Comparison of ENCODE assay signal across 8 cellular contexts in genomic region chr22:50307891-50308596, GRCh38. TPM values are rescaled to one million over a fixed set of nuclear protein-coding genes. Genes with fewer than 3 reads are reported as not detected.
DNase-seq lines count a peak whose midpoint lies in the region; ATAC-seq, FAIRE-seq and TF ChIP-seq lines count a peak whose summit lies in the region.

No MANE protein-coding gene starts in this region.

- POLR2A ChIA-PET in GM12878 (lab: Charles Lee) = interaction anchor here (0.6 kb wide), 1 partner anchor 231 kb away, joined by 5 read pairs; no protein-coding TSS in a partner anchor

- H3K27me3 ChIP-seq in Loucy (ENCODE audit: insufficient read depth, low read length, poor library complexity, severe bottlenecking) (no peaks in the 10 kb centered on the region), GM12878 (replicated peaks in 1 of 2; ENCODE audit: control insufficient read depth in 2 of 2, insufficient read depth in 2 of 2, low read length in 1 of 2) (no peaks in the 10 kb centered on the region), mesendoderm (ENCODE audit: insufficient read depth, low read length, poor library complexity) (no peaks in the 10 kb centered on the region)

- H3K9me3 ChIP-seq in Loucy (ENCODE audit: insufficient read depth, low read depth, low read length) = no peaks in the 10 kb centered on the region
- no peaks in the 10 kb centered on the region for H3K9me3 ChIP-seq in GM12878 (replicated peaks; ENCODE audit: control insufficient read depth, insufficient read depth, low read length)

- peak overlapping the region; percentile 50 for H3K27ac ChIP-seq in GM12878 (ENCODE audit: control insufficient read depth, insufficient read depth)
- no peak overlapping the region for H3K27ac ChIP-seq in mesendoderm (ENCODE audit: low read depth, low read length)
- peak overlapping the region; percentile 78 for H3K27ac ChIP-seq in temporal lobe (ENCODE audit: low read depth, low read length)

- H3F3A ChIP-seq in Loucy (ENCODE audit: low read depth) = 0 out of 2 replicates have a peak, but pooled peaks cover 5% of the 10 kb centered on the region

- 41% methylated on average over 14 of the region's 19 CpGs for WGBS in GM12878 (ENCODE audit: insufficient coverage, insufficient replicate concordance, low lambda C conversion rate, missing lambda C conversion rate)
- no CpG with 5 or more reads among the region's 19 CpGs for WGBS in mesendoderm (ENCODE audit: extremely low coverage, insufficient coverage, low lambda C conversion rate)

- FAIRE-seq in GM12878 (lab: Jason Lieb, UNC) = no peak

- H3K9ac ChIP-seq in Loucy (ENCODE audit: low read depth, low read length, poor library complexity, severe bottlenecking) (peak overlapping the region; percentile 34), GM12878 (ENCODE audit: control insufficient read depth, insufficient read depth, low read length) (no peak overlapping the region), mesendoderm (ENCODE audit: low read length) (no peak overlapping the region)

- TF ChIP-seq CTCF in Loucy (conservative IDR thresholded peaks at IDR 0.05; ENCODE audit: low read length) = no peak
- no peak for TF ChIP-seq CTCF in GM12878 (IDR thresholded peaks at IDR 0.05 in 2 of 3, conservative IDR thresholded peaks at IDR 0.05 in 1 of 3; ENCODE audit: control insufficient read depth in 2 of 3, extremely low read depth in 1 of 3, insufficient read depth in 1 of 3, low read depth in 3 of 3, low read length in 3 of 3)
- no peak for TF ChIP-seq CTCF in GM20000 (IDR thresholded peaks at IDR 0.05; ENCODE audit: extremely low read depth, missing control alignments)

- TF ChIP-seq EP300 in GM12878 (IDR thresholded peaks at IDR 0.05; ENCODE audit: borderline replicate concordance in 1 of 2, control insufficient read depth in 1 of 2, low read depth in 2 of 2, low read length in 2 of 2) = no peak

- H3K36me3 ChIP-seq in Loucy (ENCODE audit: insufficient read depth, low read length) (no peaks in the 10 kb centered on the region), GM12878 (ENCODE audit: control insufficient read depth in 2 of 2, insufficient read depth in 2 of 2, low read length in 1 of 2) (no peaks in the 10 kb centered on the region; a peak in 1 of 4 replicates), mesendoderm (ENCODE audit: control insufficient read depth, insufficient read depth, low read length) (no peaks in the 10 kb centered on the region)

- H4K8ac ChIP-seq in mesendoderm (ENCODE audit: low read depth, low read length) = no peak overlapping the region

- H2BK5ac ChIP-seq in mesendoderm (ENCODE audit: low read length) = no peak overlapping the region

- CTCF ChIA-PET in GM12878 (lab: Yijun Ruan, JAX) = interaction anchor here (0.9 to 4.0 kb wide), 3 partner anchors 14 to 218 kb away, joined by 3 to 14 read pairs (median 4); partner anchors contain the start of gene SCO2

- H3K18ac ChIP-seq in mesendoderm (ENCODE audit: low read length) = no peak overlapping the region

- H4K5ac ChIP-seq in mesendoderm (ENCODE audit: low read length) = no peak overlapping the region

- TF ChIP-seq POLR2A in GM12878 (IDR thresholded peaks at IDR 0.05; ENCODE audit: low read depth, low read length) = peak; percentile 7; the same call in 1 of the 2 replicates

- SMC1A ChIA-PET in GM12878 (lab: Charles Lee; ENCODE audit: uncharacterized antibody, unreplicated experiment) = interaction anchor here (1.8 kb wide), 1 partner anchor 34 kb away, joined by 3 read pairs; no protein-coding TSS in a partner anchor

- H2BK120ac ChIP-seq in mesendoderm (ENCODE audit: low read depth, low read length) = no peak overlapping the region

- no peak for ATAC-seq in GM12878
- no peak for ATAC-seq in HG03039 (IDR thresholded peaks at IDR 0.05; ENCODE audit: unreplicated experiment)

- H2AK5ac ChIP-seq in mesendoderm (ENCODE audit: low read length) = no peak overlapping the region

- H3K4me2 ChIP-seq in Loucy (ENCODE audit: low read depth, low read length, poor library complexity, severe bottlenecking) = peak overlapping the region; percentile 67
- H3K4me2 ChIP-seq in GM12878 (ENCODE audit: control insufficient read depth, insufficient read depth) = peak overlapping the region; percentile 15; the same call in 1 of the 2 replicates
- no peak overlapping the region for H3K4me2 ChIP-seq in mesendoderm (ENCODE audit: low read length)

- no peaks in the 10 kb centered on the region for H3K9me2 ChIP-seq in Loucy (replicated peaks; ENCODE audit: low read depth, low read length)

- no peak overlapping the region for H2AFZ ChIP-seq in Loucy (ENCODE audit: low read length)
- H2AFZ ChIP-seq in GM12878 (ENCODE audit: control insufficient read depth, low read depth, low read length) = no peak overlapping the region

- in situ Hi-C loops in GM12878 (cut with MboI) = no loop called here

- peaks cover 10% of the 10 kb centered on the region for H4K20me1 ChIP-seq in Loucy (ENCODE audit: insufficient read depth, low read length, poor library complexity, severe bottlenecking)
- H4K20me1 ChIP-seq in GM12878 (ENCODE audit: control insufficient read depth, insufficient read depth) = peaks cover 4% of the 10 kb centered on the region; the same call in 1 of the 2 replicates

- H3K79me2 ChIP-seq in Loucy (ENCODE audit: insufficient read depth, low read length) (peaks cover 36% of the 10 kb centered on the region), GM12878 (ENCODE audit: control insufficient read depth, insufficient read depth, low read length) (peaks cover 44% of the 10 kb centered on the region), mesendoderm (ENCODE audit: control insufficient read depth, insufficient read depth, low read length) (no peaks in the 10 kb centered on the region)

- RAD21 ChIA-PET in GM12878 (lab: Charles Lee; ENCODE audit: unreplicated experiment) = interaction anchor here (0.6 kb wide), 1 partner anchor 189 kb away, joined by 3 read pairs; no protein-coding TSS in a partner anchor

- no peak overlapping the region for H2BK15ac ChIP-seq in mesendoderm (replicated peaks; ENCODE audit: low read depth)

- TF ChIP-seq RAD21 in GM12878 (IDR thresholded peaks at IDR 0.05; ENCODE audit: insufficient read depth, low read depth, low read length) = no peak

- peak overlapping the region; percentile 56 for H3K56ac ChIP-seq in mesendoderm (ENCODE audit: low read length)

- H3K4me3 ChIP-seq in Loucy (ENCODE audit: low read length, poor library complexity, severe bottlenecking) = peak overlapping the region; percentile 31
- H3K4me3 ChIP-seq in GM12878 = no peak overlapping the region
- no peak overlapping the region for H3K4me3 ChIP-seq in mesendoderm (ENCODE audit: low read length)

- H3K4me1 ChIP-seq in Loucy (ENCODE audit: insufficient read depth, low read length, poor library complexity, severe bottlenecking) (peaks cover 69% of the 10 kb centered on the region), GM12878 (ENCODE audit: control insufficient read depth, insufficient read depth, low read length) (peaks cover 41% of the 10 kb centered on the region), mesendoderm (ENCODE audit: control insufficient read depth, low read depth, low read length) (no peaks in the 10 kb centered on the region)

- H3K23ac ChIP-seq in mesendoderm (ENCODE audit: low read length) = no peak overlapping the region

- H3K4ac ChIP-seq in mesendoderm (ENCODE audit: low read depth, low read length) = no peak overlapping the region

- DNase-seq in GM12878 (ENCODE audit: low read depth, low spot score) (no peak), mesendoderm (no peak), GM20000 (ENCODE audit: low spot score) (no peak), midbrain (lab: John Stamatoyannopoulos, UW) (no peak)
- no peak for DNase-seq in stimulated activated CD4-positive, alpha-beta T cell treated with anti-CD3 and anti-CD28 coated beads, Interleukin-12 subunit alpha, Interleukin-12 subunit beta, amount 100 ng/mL, for 4 hours

- intact Hi-C loops in GM12878 (cut with micrococcal nuclease; ENCODE audit: unreplicated experiment) = no loop called here

- peaks cover 3% of the 10 kb centered on the region for H3K79me1 ChIP-seq in mesendoderm (ENCODE audit: low read length)

- BruUV-seq in GM12878 (replicated peaks; lab: Mats Ljungman, UMichigan) = no TSS peak

RNA-seq across cellular contexts. Expression of gene PLXNB2, which starts 0.6 kb away (rescaled TPM):
- 180 and 204 TPM in 2 replicates for total RNA-seq in GM12878 (2013; cell fraction: nucleolus; rRNA removed)
- total RNA-seq in GM12878 (2014; rRNA removed) = 32.6 and 42.0 TPM in 2 replicates
- total RNA-seq in GM12878 (2014; rRNA removed; fragmentation: Illumina TruSeq; extraction: Trizol) = 19.8 and 21.8 TPM in 2 replicates
- 133 and 134 TPM in 2 replicates for total RNA-seq in GM12878 (2021)
- 25.4 TPM for polyA plus RNA-seq in GM12878 (2011; ENCODE audit: low read depth)
- 19.9 and 41.8 TPM in 2 replicates for polyA plus RNA-seq in GM12878 (2011; rRNA removed)
- 57.3 and 73.0 TPM in 2 replicates for polyA plus RNA-seq in GM12878 (2011; cell fraction: cytosol; rRNA removed)
- polyA plus RNA-seq in GM12878 (2011; cell fraction: nucleus; rRNA removed) = 319 and 335 TPM in 2 replicates
- polyA plus RNA-seq in GM12878 (2012) = 53.9 and 72.5 TPM in 2 replicates
- polyA plus RNA-seq in GM12878 (2014; fragmentation: Illumina TruSeq; extraction: Trizol) = 6.3 and 23.5 TPM in 2 replicates
- 1 to 10 TPM in 1 of 2 experiments, under 1 TPM in 1; 0.68 to 4.5 TPM for polyA plus RNA-seq in GM12878 (2014; fragmentation: Nextera tagmentation; extraction: Ambion mirVana)
- polyA plus RNA-seq in GM12878 (2014; rRNA removed) = 65.4 and 84.9 TPM in 2 replicates
- polyA plus RNA-seq in GM12878 (2016; fragmentation: Nextera tagmentation; extraction: Ambion mirVana) = 10 to 100 TPM; 69.3 to 80.0 TPM
- polyA minus RNA-seq in GM12878 (2011; rRNA and poly(A)+ RNA removed) = 52.2 and 84.0 TPM in 2 replicates
- polyA minus RNA-seq in GM12878 (2011; cell fraction: cytosol; rRNA and poly(A)+ RNA removed) = 54.8 and 57.2 TPM in 2 replicates
- 57.8 and 74.9 TPM in 2 replicates for polyA minus RNA-seq in GM12878 (2011; cell fraction: nucleus; rRNA and poly(A)+ RNA removed)
- 34.1 TPM for polyA plus RNA-seq in mesendoderm (2013, experiment 1 of 2)
- 33.7 TPM for polyA plus RNA-seq in mesendoderm (2013, experiment 2 of 2)
- 52.4 TPM for total RNA-seq in temporal lobe

RNA-seq across cellular contexts. Expression of gene DENND6B, which starts 18.8 kb away (rescaled TPM):
- total RNA-seq in GM12878 (2013; cell fraction: nucleolus; rRNA removed) = 8.0 and 8.7 TPM in 2 replicates
- total RNA-seq in GM12878 (2014; rRNA removed) = 8.3 and 9.1 TPM in 2 replicates
- total RNA-seq in GM12878 (2014; rRNA removed; fragmentation: Illumina TruSeq; extraction: Trizol) = 3.2 and 3.6 TPM in 2 replicates
- total RNA-seq in GM12878 (2021) = 11.2 TPM in 2 replicates
- 4.0 TPM for polyA plus RNA-seq in GM12878 (2011; ENCODE audit: low read depth)
- 1.6 and 2.9 TPM in 2 replicates for polyA plus RNA-seq in GM12878 (2011; rRNA removed)
- 5.7 and 6.5 TPM in 2 replicates for polyA plus RNA-seq in GM12878 (2011; cell fraction: cytosol; rRNA removed)
- 19.6 and 20.1 TPM in 2 replicates for polyA plus RNA-seq in GM12878 (2011; cell fraction: nucleus; rRNA removed)
- polyA plus RNA-seq in GM12878 (2012) = 15.7 and 17.4 TPM in 2 replicates
- 0.73 and 3.1 TPM in 2 replicates for polyA plus RNA-seq in GM12878 (2014; fragmentation: Illumina TruSeq; extraction: Trizol)
- 1 to 10 TPM in 1 of 2 experiments, under 1 TPM in 1; 0.72 to 2.3 TPM for polyA plus RNA-seq in GM12878 (2014; fragmentation: Nextera tagmentation; extraction: Ambion mirVana)
- polyA plus RNA-seq in GM12878 (2014; rRNA removed) = 11.3 and 13.0 TPM in 2 replicates
- polyA plus RNA-seq in GM12878 (2016; fragmentation: Nextera tagmentation; extraction: Ambion mirVana) = 10 to 100 TPM in 1 of 2 experiments, 1 to 10 TPM in 1; 8.9 to 10.3 TPM
- 1.8 and 5.0 TPM in 2 replicates for polyA minus RNA-seq in GM12878 (2011; rRNA and poly(A)+ RNA removed)
- 2.1 TPM in 2 replicates for polyA minus RNA-seq in GM12878 (2011; cell fraction: cytosol; rRNA and poly(A)+ RNA removed)
- 4.0 and 5.3 TPM in 2 replicates for polyA minus RNA-seq in GM12878 (2011; cell fraction: nucleus; rRNA and poly(A)+ RNA removed)
- polyA plus RNA-seq in mesendoderm (2013, experiment 1 of 2) = 0.08 TPM
- 0.08 TPM for polyA plus RNA-seq in mesendoderm (2013, experiment 2 of 2)
- total RNA-seq in temporal lobe = 17.2 TPM

RNA-seq across cellular contexts. Expression of gene PPP6R2, which starts 35.1 kb away (rescaled TPM):
- total RNA-seq in GM12878 (2013; cell fraction: nucleolus; rRNA removed) = 44.6 and 52.6 TPM in 2 replicates
- total RNA-seq in GM12878 (2014; rRNA removed) (47.0 and 52.6 TPM in 2 replicates), GM12878 (2014; rRNA removed; fragmentation: Illumina TruSeq; extraction: Trizol) (22.0 and 24.2 TPM in 2 replicates), GM12878 (2021) (49.4 and 49.7 TPM in 2 replicates), temporal lobe (48.7 TPM)
- polyA plus RNA-seq in GM12878 (2011; ENCODE audit: low read depth) = 11.0 TPM
- polyA plus RNA-seq in GM12878 (2011; rRNA removed) (13.4 and 22.9 TPM in 2 replicates), GM12878 (2014; fragmentation: Illumina TruSeq; extraction: Trizol) (5.1 and 17.6 TPM in 2 replicates), GM12878 (2014; fragmentation: Nextera tagmentation; extraction: Ambion mirVana) (1 to 10 TPM in 1 of 2 experiments, under 1 TPM in 1; 0.29 to 1.6 TPM), GM12878 (2014; rRNA removed) (47.8 and 55.8 TPM in 2 replicates), GM12878 (2016; fragmentation: Nextera tagmentation; extraction: Ambion mirVana) (10 to 100 TPM; 26.5 to 26.8 TPM)
- 23.8 and 35.3 TPM in 2 replicates for polyA plus RNA-seq in GM12878 (2011; cell fraction: cytosol; rRNA removed)
- 130 and 174 TPM in 2 replicates for polyA plus RNA-seq in GM12878 (2011; cell fraction: nucleus; rRNA removed)
- 23.1 and 25.0 TPM in 2 replicates for polyA plus RNA-seq in GM12878 (2012)
- polyA minus RNA-seq in GM12878 (2011; rRNA and poly(A)+ RNA removed) = 22.2 and 35.9 TPM in 2 replicates
- polyA minus RNA-seq in GM12878 (2011; cell fraction: cytosol; rRNA and poly(A)+ RNA removed) = 10.4 and 12.7 TPM in 2 replicates
- 21.9 and 35.7 TPM in 2 replicates for polyA minus RNA-seq in GM12878 (2011; cell fraction: nucleus; rRNA and poly(A)+ RNA removed)
- 15.2 TPM for polyA plus RNA-seq in mesendoderm (2013, experiment 1 of 2)
- polyA plus RNA-seq in mesendoderm (2013, experiment 2 of 2) = 16.2 TPM

RNA-seq across cellular contexts. Expression of gene MAPK11, which starts 37.9 kb away (rescaled TPM):
- 5.1 and 5.8 TPM in 2 replicates for total RNA-seq in GM12878 (2013; cell fraction: nucleolus; rRNA removed)
- 9.4 and 10.0 TPM in 2 replicates for total RNA-seq in GM12878 (2014; rRNA removed)
- total RNA-seq in GM12878 (2014; rRNA removed; fragmentation: Illumina TruSeq; extraction: Trizol) = 3.8 and 4.0 TPM in 2 replicates
- total RNA-seq in GM12878 (2021) = 10.8 and 12.8 TPM in 2 replicates
- polyA plus RNA-seq in GM12878 (2011; ENCODE audit: low read depth) = 2.6 TPM
- polyA plus RNA-seq in GM12878 (2011; rRNA removed) = 2.5 and 6.2 TPM in 2 replicates
- 5.7 and 9.1 TPM in 2 replicates for polyA plus RNA-seq in GM12878 (2011; cell fraction: cytosol; rRNA removed)
- 33.9 and 40.9 TPM in 2 replicates for polyA plus RNA-seq in GM12878 (2011; cell fraction: nucleus; rRNA removed)
- polyA plus RNA-seq in GM12878 (2012) = 6.6 and 7.4 TPM in 2 replicates
- 1.4 and 3.7 TPM in 2 replicates for polyA plus RNA-seq in GM12878 (2014; fragmentation: Illumina TruSeq; extraction: Trizol)
- polyA plus RNA-seq in GM12878 (2014; fragmentation: Nextera tagmentation; extraction: Ambion mirVana) = under 1 TPM; 0.05 to 0.16 TPM
- polyA plus RNA-seq in GM12878 (2014; rRNA removed) = 11.6 and 14.0 TPM in 2 replicates
- under 1 TPM; 0.44 to 0.58 TPM for polyA plus RNA-seq in GM12878 (2016; fragmentation: Nextera tagmentation; extraction: Ambion mirVana)
- 3.4 and 6.0 TPM in 2 replicates for polyA minus RNA-seq in GM12878 (2011; rRNA and poly(A)+ RNA removed)
- 2.1 and 3.0 TPM in 2 replicates for polyA minus RNA-seq in GM12878 (2011; cell fraction: cytosol; rRNA and poly(A)+ RNA removed)
- 2.9 and 3.2 TPM in 2 replicates for polyA minus RNA-seq in GM12878 (2011; cell fraction: nucleus; rRNA and poly(A)+ RNA removed)
- polyA plus RNA-seq in mesendoderm (2013, experiment 1 of 2) = 0.42 TPM
- polyA plus RNA-seq in mesendoderm (2013, experiment 2 of 2) = 0.36 TPM
- 16.0 TPM for total RNA-seq in temporal lobe

RNA-seq across cellular contexts. Expression of gene MAPK12, which starts 46.6 kb away (rescaled TPM):
- 54.9 and 65.7 TPM in 2 replicates for total RNA-seq in GM12878 (2013; cell fraction: nucleolus; rRNA removed)
- total RNA-seq in GM12878 (2014; rRNA removed) (22.8 and 23.0 TPM in 2 replicates), GM12878 (2014; rRNA removed; fragmentation: Illumina TruSeq; extraction: Trizol) (14.5 and 16.5 TPM in 2 replicates), GM12878 (2021) (34.0 and 38.9 TPM in 2 replicates), temporal lobe (11.6 TPM)
- polyA plus RNA-seq in GM12878 (2011; ENCODE audit: low read depth) = 6.8 TPM
- polyA plus RNA-seq in GM12878 (2011; rRNA removed) (7.5 and 16.1 TPM in 2 replicates), GM12878 (2014; fragmentation: Illumina TruSeq; extraction: Trizol) (3.6 and 16.1 TPM in 2 replicates), GM12878 (2014; fragmentation: Nextera tagmentation; extraction: Ambion mirVana) (1 to 10 TPM; 1.1 to 3.8 TPM), GM12878 (2014; rRNA removed) (32.0 and 33.2 TPM in 2 replicates), GM12878 (2016; fragmentation: Nextera tagmentation; extraction: Ambion mirVana) (10 to 100 TPM in 1 of 2 experiments, 1 to 10 TPM in 1; 9.5 to 17.1 TPM)
- polyA plus RNA-seq in GM12878 (2011; cell fraction: cytosol; rRNA removed) = 22.6 and 27.5 TPM in 2 replicates
- polyA plus RNA-seq in GM12878 (2011; cell fraction: nucleus; rRNA removed) = 130 and 145 TPM in 2 replicates
- 15.0 and 21.3 TPM in 2 replicates for polyA plus RNA-seq in GM12878 (2012)
- 12.6 and 18.3 TPM in 2 replicates for polyA minus RNA-seq in GM12878 (2011; rRNA and poly(A)+ RNA removed)
- 7.8 and 10.4 TPM in 2 replicates for polyA minus RNA-seq in GM12878 (2011; cell fraction: cytosol; rRNA and poly(A)+ RNA removed)
- polyA minus RNA-seq in GM12878 (2011; cell fraction: nucleus; rRNA and poly(A)+ RNA removed) = 25.1 and 35.3 TPM in 2 replicates
- 5.1 TPM for polyA plus RNA-seq in mesendoderm (2013, experiment 1 of 2)
- 5.2 TPM for polyA plus RNA-seq in mesendoderm (2013, experiment 2 of 2)
